Comparison of ENCODE assay signal across 8 cellular contexts in genomic region chr4:158782539-158783360, GRCh38. TPM values are rescaled to one million over a fixed set of nuclear protein-coding genes. Genes with fewer than 3 reads are reported as not detected.
DNase-seq lines count a peak whose midpoint lies in the region; ATAC-seq and TF ChIP-seq lines count a peak whose summit lies in the region.

No MANE protein-coding gene starts in this region.

- TF ChIP-seq CTCF in right atrium auricular region (IDR thresholded peaks at IDR 0.05) = no peak
- TF ChIP-seq CTCF in vagina (IDR thresholded peaks at IDR 0.05) = no peak

- H3K27me3 ChIP-seq in right atrium auricular region (no peaks in the 10 kb centered on the region), vagina (no peaks in the 10 kb centered on the region)

- DNase-seq in Right ventricle myocardium superior = no peak
- DNase-seq in Right ventricle myocardium inferior (ENCODE audit: missing footprints) = no peak
- peak; percentile 37 for DNase-seq in OCI-M1 (lab: John Stamatoyannopoulos, UW)
- no peak for DNase-seq in right atrium auricular region (ENCODE audit: low spot score)
- DNase-seq in vagina (ENCODE audit: extremely low spot score in 2 of 2) = no peak
- no peak for DNase-seq in stimulated activated naive CD4-positive, alpha-beta T cell treated with Interleukin-2 at 50 U/mL for 16 hours (lab: John Stamatoyannopoulos, UW)

- H3K9me3 ChIP-seq in right atrium auricular region (no peaks in the 10 kb centered on the region), vagina (no peaks in the 10 kb centered on the region)

- peak overlapping the region in 1 of 2 donors; percentile 13 for H3K4me3 ChIP-seq in right atrium auricular region
- H3K4me3 ChIP-seq in vagina = no peak overlapping the region

- peak overlapping the region; percentile 61 to 73 for H3K27ac ChIP-seq in right atrium auricular region
- peak overlapping the region; percentile 17 for H3K27ac ChIP-seq in vagina

- H3K36me3 ChIP-seq in right atrium auricular region (no peaks in the 10 kb centered on the region), vagina (no peaks in the 10 kb centered on the region)

- no peak for TF ChIP-seq POLR2A in vagina (IDR thresholded peaks at IDR 0.05)

- ATAC-seq in Right ventricle myocardium superior (ENCODE audit: poor library complexity) = peak; percentile 46
- no peak for ATAC-seq in Right ventricle myocardium inferior
- no peak for ATAC-seq in HG03460 (IDR thresholded peaks at IDR 0.05; ENCODE audit: unreplicated experiment)
- no peak for ATAC-seq in GM18868 (IDR thresholded peaks at IDR 0.05; ENCODE audit: unreplicated experiment)

- H3K4me1 ChIP-seq in right atrium auricular region (peaks cover 0 to 77% of the 10 kb centered on the region in 2 donors), vagina (peaks cover 63% of the 10 kb centered on the region)

- intact Hi-C loops in Right ventricle myocardium superior (cut with DNase I) (no loop called here), Right ventricle myocardium inferior (cut with DNase I) (no loop called here), vagina (cut with DNase I) (no loop called here)

RNA-seq across cellular contexts. Expression of gene FNIP2, which starts 13.9 kb away (rescaled TPM):
- 46.2 TPM for total RNA-seq in Right ventricle myocardium superior
- 46.2 TPM for total RNA-seq in Right ventricle myocardium inferior
- 10 to 100 TPM; 38.3 to 42.4 TPM for total RNA-seq in right atrium auricular region
- 25.3 TPM for total RNA-seq in vagina

RNA-seq across cellular contexts. Expression of gene PPID, which starts 59.6 kb away (rescaled TPM):
- total RNA-seq in Right ventricle myocardium superior (36.3 TPM), Right ventricle myocardium inferior (33.4 TPM), right atrium auricular region (10 to 100 TPM; 18.0 to 31.9 TPM), vagina (15.0 TPM)
